ENCODE assay signal across 1 cellular context in genomic region chr3:71097557-71097956, GRCh38.
TF ChIP-seq lines count a peak whose summit lies in the region.

No MANE protein-coding gene starts in this region.

TF ChIP-seq in HEK293, 187 proteins besides CTCF, POLR2A, EP300 and RAD21 (continued from another document):
- TF ChIP-seq, protein P1, sequence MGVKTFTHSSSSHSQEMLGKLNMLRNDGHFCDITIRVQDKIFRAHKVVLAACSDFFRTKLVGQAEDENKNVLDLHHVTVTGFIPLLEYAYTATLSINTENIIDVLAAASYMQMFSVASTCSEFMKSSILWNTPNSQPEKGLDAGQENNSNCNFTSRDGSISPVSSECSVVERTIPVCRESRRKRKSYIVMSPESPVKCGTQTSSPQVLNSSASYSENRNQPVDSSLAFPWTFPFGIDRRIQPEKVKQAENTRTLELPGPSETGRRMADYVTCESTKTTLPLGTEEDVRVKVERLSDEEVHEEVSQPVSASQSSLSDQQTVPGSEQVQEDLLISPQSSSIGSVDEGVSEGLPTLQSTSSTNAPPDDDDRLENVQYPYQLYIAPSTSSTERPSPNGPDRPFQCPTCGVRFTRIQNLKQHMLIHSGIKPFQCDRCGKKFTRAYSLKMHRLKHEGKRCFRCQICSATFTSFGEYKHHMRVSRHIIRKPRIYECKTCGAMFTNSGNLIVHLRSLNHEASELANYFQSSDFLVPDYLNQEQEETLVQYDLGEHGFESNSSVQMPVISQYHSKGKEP (tag by site-specific recombination; IDR thresholded peaks at IDR 0.05) = peak; percentile 92
- TF ChIP-seq, protein P2, sequence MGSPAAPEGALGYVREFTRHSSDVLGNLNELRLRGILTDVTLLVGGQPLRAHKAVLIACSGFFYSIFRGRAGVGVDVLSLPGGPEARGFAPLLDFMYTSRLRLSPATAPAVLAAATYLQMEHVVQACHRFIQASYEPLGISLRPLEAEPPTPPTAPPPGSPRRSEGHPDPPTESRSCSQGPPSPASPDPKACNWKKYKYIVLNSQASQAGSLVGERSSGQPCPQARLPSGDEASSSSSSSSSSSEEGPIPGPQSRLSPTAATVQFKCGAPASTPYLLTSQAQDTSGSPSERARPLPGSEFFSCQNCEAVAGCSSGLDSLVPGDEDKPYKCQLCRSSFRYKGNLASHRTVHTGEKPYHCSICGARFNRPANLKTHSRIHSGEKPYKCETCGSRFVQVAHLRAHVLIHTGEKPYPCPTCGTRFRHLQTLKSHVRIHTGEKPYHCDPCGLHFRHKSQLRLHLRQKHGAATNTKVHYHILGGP (tag by site-specific recombination; IDR thresholded peaks at IDR 0.05) = peak; percentile 50; the same call in 1 of the 2 replicates
- no peak for TF ChIP-seq ZBTB11 (tag by site-specific recombination; conservative IDR thresholded peaks at IDR 0.05; ENCODE audit: low read depth)
- TF ChIP-seq ZNF138 (tag by site-specific recombination; IDR thresholded peaks at IDR 0.05; ENCODE audit: borderline replicate concordance) = no peak
- no peak for TF ChIP-seq KLF7 (tag by site-specific recombination; IDR thresholded peaks at IDR 0.05; ENCODE audit: borderline replicate concordance)
- no peak for TF ChIP-seq ZNF155 (tag by site-specific recombination; IDR thresholded peaks at IDR 0.05)
- no peak for TF ChIP-seq ZNF24 (tag by site-specific recombination; IDR thresholded peaks at IDR 0.05)
- TF ChIP-seq ZNF112 (tag by site-specific recombination; IDR thresholded peaks at IDR 0.05) = no peak
